ENCODE assay signal across 28 cellular contexts in genomic region chr2:183607995-183608394, GRCh38.
"Had no signal": no experiment of that assay in that cellular context is flagged by ENCODE, and none has a peak within 500 bp of the region (broad histone marks: within the 10 kb centered on the region; RNA-seq: fewer than 3 reads in every experiment).

No MANE protein-coding gene starts in this region.

- H3K27ac Mint-ChIP-seq: dendritic cell treated with granulocyte-macrophage colony-stimulating factor and Interleukin-4, amounts not matched to agents 40 ng/mL and 50 ng/mL, for 4 days; effector memory CD8-positive, alpha-beta T cell; endodermal cell had no signal

- FAIRE-seq: colon, endometrium, endothelial cell of umbilical vein, frontal cortex had no signal

- H3K4me3 Mint-ChIP-seq: dendritic cell treated with granulocyte-macrophage colony-stimulating factor and Interleukin-4, amounts not matched to agents 40 ng/mL and 50 ng/mL, for 4 days; effector memory CD8-positive, alpha-beta T cell; endodermal cell had no signal

- H3K27me3 ChIP-seq: colonic mucosa, dorsolateral prefrontal cortex, esophagus muscularis mucosa, esophagus squamous epithelium, foreskin keratinocyte, gastrocnemius medialis, gastroesophageal sphincter, heart left ventricle, heart right ventricle had no signal

- H3K27ac ChIP-seq: colonic mucosa, coronary artery, dorsolateral prefrontal cortex, epithelial cell of prostate, esophagus muscularis mucosa, esophagus squamous epithelium, foreskin keratinocyte, gastrocnemius medialis, gastroesophageal sphincter, heart left ventricle, heart right ventricle had no signal

- H3K36me3 ChIP-seq: colonic mucosa, esophagus muscularis mucosa, esophagus squamous epithelium, gastrocnemius medialis, gastroesophageal sphincter, heart left ventricle, heart right ventricle had no signal

- H3K4me3 ChIP-seq: colonic mucosa, coronary artery, dorsolateral prefrontal cortex, esophagus muscularis mucosa, esophagus squamous epithelium, gastrocnemius medialis, gastroesophageal sphincter, heart left ventricle, heart right ventricle had no signal

- H3K9me3 ChIP-seq: colonic mucosa, esophagus muscularis mucosa, esophagus squamous epithelium, gastrocnemius medialis, gastroesophageal sphincter, heart right ventricle had no signal

- H3K4me1 ChIP-seq: colonic mucosa, esophagus muscularis mucosa, esophagus squamous epithelium, foreskin keratinocyte, gastrocnemius medialis, gastroesophageal sphincter, heart left ventricle, heart right ventricle had no signal

- DNase-seq: colonic mucosa; cortex of kidney; dermis blood vessel endothelial cell; dorsolateral prefrontal cortex; effector CD4-positive, alpha-beta T cell; effector CD8-positive, alpha-beta T cell; effector memory CD4-positive, alpha-beta T cell; effector memory CD8-positive, alpha-beta T cell; endodermal cell; erythroblast; esophagus squamous epithelium; foreskin fibroblast; foreskin keratinocyte; foreskin melanocyte; gastrocnemius medialis; glutamatergic neuron; head of caudate nucleus; heart left ventricle; heart right ventricle had no signal

- H3K27me3 Mint-ChIP-seq: dendritic cell treated with granulocyte-macrophage colony-stimulating factor and Interleukin-4, amounts not matched to agents 40 ng/mL and 50 ng/mL, for 4 days; effector memory CD8-positive, alpha-beta T cell had no signal

- H3K9me3 Mint-ChIP-seq: endodermal cell had no signal
